ENCODE assay signal across 26 cellular contexts in the genomic region with DNA sequence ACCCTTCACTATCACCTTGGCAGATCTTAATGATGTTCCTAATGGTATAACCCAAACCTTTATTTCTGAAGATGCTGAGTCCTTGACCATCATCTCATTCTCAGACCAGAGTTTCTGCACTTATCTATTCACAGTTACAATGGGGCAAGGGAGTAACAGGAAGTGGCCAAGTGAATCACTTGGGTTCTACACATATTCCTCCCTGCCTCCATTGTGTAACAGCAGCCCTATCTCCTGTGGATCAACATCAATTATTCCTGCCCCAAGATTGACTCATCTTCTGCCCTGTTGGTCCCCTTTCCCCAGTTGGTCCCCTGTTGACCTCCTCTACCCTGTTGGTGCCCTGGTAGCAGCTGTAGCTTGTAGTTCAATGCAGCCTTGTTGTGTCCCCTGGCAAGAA. TPM values are rescaled to one million over a fixed set of nuclear protein-coding genes. Genes with fewer than 3 reads are reported as not detected.
DNase-seq lines count a peak whose midpoint lies in the region; ATAC-seq and TF ChIP-seq lines count a peak whose summit lies in the region.
"Had no signal": no experiment of that assay in that cellular context is flagged by ENCODE, and none has a peak within 500 bp of the region (broad histone marks: within the 10 kb centered on the region; RNA-seq: fewer than 3 reads in every experiment).

No MANE protein-coding gene starts in this region.

- DNase-seq in NK-92 treated with Interleukin-12 subunit alpha and Interleukin-12 subunit beta, amount 100 ng/mL, for 24 hours (lab: John Stamatoyannopoulos, UW): peak; percentile 43
- DNase-seq in NK-92 (lab: John Stamatoyannopoulos, UW; ENCODE audit: unreplicated experiment) (no peak), NOMO-1 treated with dmso at 0.1 percent for 144 hours (lab: John Stamatoyannopoulos, UW; ENCODE audit: unreplicated experiment) (peak; percentile 11), amniotic epithelial cell (ENCODE audit: low read depth) (peak; percentile 83), progenitor cell of endocrine pancreas (ENCODE audit: low spot score, unreplicated experiment) (no peak), left lobe of liver (ENCODE audit: low spot score) (no peak), DMS 273 treated with DMSO at 0.1 percent for 48 hours (lab: John Stamatoyannopoulos, UW) (no peak)
- DNase-seq: activated CD4-positive, alpha-beta memory T cell treated with anti-CD3 and anti-CD28 coated beads for 36 hours; activated gamma-delta T cell; activated T-cell treated with anti-CD3 and anti-CD28 coated beads for 4 hours; heart right ventricle; left colon; naive thymus-derived CD4-positive, alpha-beta T cell; NCI-H1092 treated with DMSO at 0.1 percent for 48 hours; NCI-H2029 treated with DMSO at 0.1 percent for 48 hours; NCI-H345; NCI-H774; stimulated activated CD4-positive, alpha-beta T cell treated with anti-CD3 and anti-CD28 coated beads, Interleukin-4, amount 100 ng/mL, for 24 hours; stimulated activated naive CD8-positive, alpha-beta T cell treated with anti-CD3 and anti-CD28 coated beads, Interleukin-15, Interleukin-2, amounts not matched to agents 100 U/mL and 50 U/mL, for 24 hours had no signal

- ATAC-seq in left lobe of liver: no peak
- no peak for ATAC-seq in GM18520 (IDR thresholded peaks at IDR 0.05; ENCODE audit: unreplicated experiment)
- ATAC-seq: heart right ventricle; left colon; naive thymus-derived CD4-positive, alpha-beta T cell; stimulated activated naive CD8-positive, alpha-beta T cell treated with anti-CD3 and anti-CD28 coated beads, Interleukin-15, Interleukin-2, amounts not matched to agents 100 U/mL and 50 U/mL, for 24 hours had no signal

- TF ChIP-seq CTCF in progenitor cell of endocrine pancreas (IDR thresholded peaks at IDR 0.05; ENCODE audit: unreplicated experiment): no peak

- no peaks in the 10 kb centered on the region for H3K4me1 Mint-ChIP-seq in progenitor cell of endocrine pancreas (ENCODE audit: low read depth)

- H3K27ac Mint-ChIP-seq in progenitor cell of endocrine pancreas: no peak overlapping the region
- H3K27ac Mint-ChIP-seq: activated CD4-positive, alpha-beta memory T cell treated with anti-CD3 and anti-CD28 coated beads for 36 hours; dendritic cell treated with granulocyte-macrophage colony-stimulating factor and Interleukin-4, amounts not matched to agents 40 ng/mL and 50 ng/mL, for 4 days had no signal

- H3K36me3 Mint-ChIP-seq in progenitor cell of endocrine pancreas (ENCODE audit: insufficient read depth): no peaks in the 10 kb centered on the region

- H3K4me3 Mint-ChIP-seq in progenitor cell of endocrine pancreas (ENCODE audit: low read depth): no peak overlapping the region
- H3K4me3 Mint-ChIP-seq: activated CD4-positive, alpha-beta memory T cell treated with anti-CD3 and anti-CD28 coated beads for 36 hours; dendritic cell treated with granulocyte-macrophage colony-stimulating factor and Interleukin-4, amounts not matched to agents 40 ng/mL and 50 ng/mL, for 4 days; naive thymus-derived CD4-positive, alpha-beta T cell had no signal

- H3K27me3 Mint-ChIP-seq in progenitor cell of endocrine pancreas: peaks cover 26% of the 10 kb centered on the region

- peaks cover 12% of the 10 kb centered on the region for H3K9me3 Mint-ChIP-seq in progenitor cell of endocrine pancreas (ENCODE audit: low read depth)

RNA-seq across cellular contexts. Expression of gene S100A7, which starts 10.3 kb away (rescaled TPM):
- total RNA-seq in progenitor cell of endocrine pancreas: not detected in 2 replicates
- not detected for total RNA-seq in left lobe of liver
- total RNA-seq: activated CD4-positive, alpha-beta memory T cell treated with anti-CD3 and anti-CD28 coated beads for 36 hours; cardiac muscle cell; H4; heart right ventricle; left colon; naive thymus-derived CD4-positive, alpha-beta T cell; omental fat pad; SJSA1; T-helper 2 cell treated with Interferon-gamma antibody and Interleukin-4, amounts not matched to agents 100 ng/mL and 5 ng/mL, for 36 hours had no signal

RNA-seq across cellular contexts. Expression of gene S100A7A, which starts 54.4 kb away (rescaled TPM):
- total RNA-seq in progenitor cell of endocrine pancreas (not detected in 2 replicates), left lobe of liver (not detected)
- total RNA-seq: activated CD4-positive, alpha-beta memory T cell treated with anti-CD3 and anti-CD28 coated beads for 36 hours; cardiac muscle cell; H4; heart right ventricle; left colon; naive thymus-derived CD4-positive, alpha-beta T cell; omental fat pad; SJSA1; T-helper 2 cell treated with Interferon-gamma antibody and Interleukin-4, amounts not matched to agents 100 ng/mL and 5 ng/mL, for 36 hours had no signal

Comparison
In these comparisons a context has a peak if more than half of its experiments do, and no peak if none do; other contexts are left out.
1. DNase-seq: peak in NK-92 treated with Interleukin-12 subunit alpha and Interleukin-12 subunit beta, amount 100 ng/mL, for 24 hours (single experiment), NOMO-1 treated with dmso at 0.1 percent for 144 hours (single experiment) and amniotic epithelial cell (single experiment); none in NK-92 (single experiment), progenitor cell of endocrine pancreas (single experiment), left lobe of liver (single experiment) and DMS 273 treated with DMSO at 0.1 percent for 48 hours (single experiment).